In genomic region chr5:18745988-18746615, GRCh38 we compare ENCODE assay signal across 8 cellular contexts.
DNase-seq lines count a peak whose midpoint lies in the region; ATAC-seq and TF ChIP-seq lines count a peak whose summit lies in the region.

No MANE protein-coding gene starts in this region.

- peak; percentile 57 for DNase-seq in NK-92 treated with Interleukin-12 subunit alpha and Interleukin-12 subunit beta, amount 100 ng/mL, for 24 hours (lab: John Stamatoyannopoulos, UW)
- DNase-seq in NK-92 (lab: John Stamatoyannopoulos, UW; ENCODE audit: unreplicated experiment) (no peak), NB4 (ENCODE audit: low read depth) (peak; percentile 92), T-helper 1 cell (peak in 4 of 5 donors; percentile 17 to 81 (median 28)), natural killer cell (peak; percentile 42), posterior cingulate gyrus (no peak)
- DNase-seq in central memory CD4-positive, alpha-beta T cell = peak; percentile 64

- intact Hi-C loops in natural killer cell (cut with micrococcal nuclease) = loop anchor here (1.0 kb wide), 1 partner anchor 48 kb away; no protein-coding TSS in a partner anchor
- intact Hi-C loops in posterior cingulate gyrus (cut with DNase I) = no loop called here

- H3K27me3 Mint-ChIP-seq in natural killer cell (ENCODE audit: low read depth in 2 of 2) = no peaks in the 10 kb centered on the region

- TF ChIP-seq CTCF in NB4 (IDR thresholded peaks at IDR 0.05; ENCODE audit: low read depth, low read length) (no peak), natural killer cell (IDR thresholded peaks at IDR 0.05) (no peak)

- H3K4me3 Mint-ChIP-seq in natural killer cell = peak overlapping the region; percentile 94

- H3K9me3 Mint-ChIP-seq in natural killer cell = no peaks in the 10 kb centered on the region

- H3K27ac Mint-ChIP-seq in natural killer cell = peak overlapping the region; percentile 98

- TF ChIP-seq POLR2A in NB4 (IDR thresholded peaks at IDR 0.05; ENCODE audit: extremely low read depth, insufficient read length) = peak; percentile 40

- H3K36me3 Mint-ChIP-seq in natural killer cell = no peaks in the 10 kb centered on the region

- ATAC-seq in HG02678 (IDR thresholded peaks at IDR 0.05; ENCODE audit: unreplicated experiment) (peak; percentile 72), natural killer cell (peak; percentile 78 to 87 (median 83))

- peak overlapping the region; percentile 97 for H3K4me3 ChIP-seq in NB4 (ENCODE audit: low read depth, low read length)

- peaks cover 52 to 54% of the 10 kb centered on the region in 2 donors for H3K4me1 Mint-ChIP-seq in natural killer cell

Comparison
In these comparisons a context has a peak if more than half of its experiments do, and no peak if none do; other contexts are left out.
1. DNase-seq: peak in NK-92 treated with Interleukin-12 subunit alpha and Interleukin-12 subunit beta, amount 100 ng/mL, for 24 hours (single experiment), NB4 (single experiment), T-helper 1 cell (4 of 5), central memory CD4-positive, alpha-beta T cell (single experiment) and natural killer cell (single experiment); none in NK-92 (single experiment) and posterior cingulate gyrus (0 of 10).